Comparison of ENCODE assay signal across 12 cellular contexts in genomic region chr12:66242261-66242760, GRCh38. TPM values are rescaled to one million over a fixed set of nuclear protein-coding genes. Genes with fewer than 3 reads are reported as not detected.
DNase-seq lines count a peak whose midpoint lies in the region; ATAC-seq and TF ChIP-seq lines count a peak whose summit lies in the region.
"Had no signal": no experiment of that assay in that cellular context is flagged by ENCODE, and none has a peak within 500 bp of the region (broad histone marks: within the 10 kb centered on the region; RNA-seq: fewer than 3 reads in every experiment).

No MANE protein-coding gene starts in this region.

- peak overlapping the region; percentile 7 for H3K9ac ChIP-seq in skeletal muscle satellite cell (ENCODE audit: low read depth, low read length)

- H3K27ac Mint-ChIP-seq in glutamatergic neuron (ENCODE audit: unreplicated experiment), result peak overlapping the region; percentile 92

- no peaks in the 10 kb centered on the region for H3K27me3 ChIP-seq in skeletal muscle satellite cell (ENCODE audit: control insufficient read depth, insufficient read depth, low read length)
- H3K27me3 ChIP-seq: Peyer's patch had no signal

- H3K9me3 Mint-ChIP-seq in glutamatergic neuron (ENCODE audit: unreplicated experiment), result peaks cover 9% of the 10 kb centered on the region

- peak overlapping the region; percentile 47 for H3K4me2 ChIP-seq in skeletal muscle satellite cell (ENCODE audit: low read length)

- H3K4me3 Mint-ChIP-seq in glutamatergic neuron (ENCODE audit: unreplicated experiment), result peak overlapping the region; percentile 70

- H3K9me3 ChIP-seq in skeletal muscle satellite cell (replicated peaks; ENCODE audit: low read length), result no peaks in the 10 kb centered on the region
- H3K9me3 ChIP-seq: Peyer's patch had no signal

- H3K36me3 ChIP-seq in skeletal muscle satellite cell (ENCODE audit: insufficient read depth, low read length), result no peaks in the 10 kb centered on the region

- TF ChIP-seq CTCF in NB4 (IDR thresholded peaks at IDR 0.05; ENCODE audit: low read depth, low read length), result no peak
- no peak for TF ChIP-seq CTCF in glutamatergic neuron (IDR thresholded peaks at IDR 0.05; ENCODE audit: partially characterized antibody, unreplicated experiment)

- intact Hi-C loops in sciatic nerve (cut with DNase I), result no loop called here

- TF ChIP-seq POLR2A in NB4 (IDR thresholded peaks at IDR 0.05; ENCODE audit: extremely low read depth, insufficient read length), result no peak

- DNase-seq in CD1c-positive myeloid dendritic cell (ENCODE audit: extremely low spot score) (peak; percentile 60), NB4 (ENCODE audit: low read depth) (peak; percentile 66), glutamatergic neuron (peak; percentile 24), sciatic nerve (ENCODE audit: low spot score) (no peak), SHP77 (lab: John Stamatoyannopoulos, UW) (no peak)
- DNase-seq: NCI-H1417, NCI-H1930, Peyer's patch, Right ventricle myocardium superior had no signal

- peaks cover 21% of the 10 kb centered on the region for H3K4me1 ChIP-seq in skeletal muscle satellite cell (ENCODE audit: control insufficient read depth, insufficient read depth, low read length)
- H3K4me1 ChIP-seq: Peyer's patch had no signal

- H3K4me1 Mint-ChIP-seq in glutamatergic neuron (ENCODE audit: low read depth, unreplicated experiment), result peaks cover 57% of the 10 kb centered on the region

- ATAC-seq in HG02870 (IDR thresholded peaks at IDR 0.05; ENCODE audit: unreplicated experiment) (no peak), HG03095 (IDR thresholded peaks at IDR 0.05; ENCODE audit: unreplicated experiment) (no peak), sciatic nerve (no peak)

- peaks cover 8% of the 10 kb centered on the region for H3K27me3 Mint-ChIP-seq in glutamatergic neuron (ENCODE audit: unreplicated experiment)

- no peaks in the 10 kb centered on the region for H3K36me3 Mint-ChIP-seq in glutamatergic neuron (ENCODE audit: unreplicated experiment)

- H3K4me3 ChIP-seq in NB4 (ENCODE audit: low read depth, low read length) (peak overlapping the region; percentile 25), skeletal muscle satellite cell (ENCODE audit: low read length) (no peak overlapping the region)
- H3K4me3 ChIP-seq: Peyer's patch had no signal

RNA-seq across cellular contexts. Expression of gene IRAK3, which starts 53.3 kb away (rescaled TPM):
- total RNA-seq in glutamatergic neuron (ENCODE audit: unreplicated experiment) (3.9 TPM), sciatic nerve (19.3 TPM)
- total RNA-seq in skeletal muscle satellite cell (2012; rRNA removed), result 16.2 TPM in 2 replicates

RNA-seq across cellular contexts. Expression of gene HELB, which starts 60.0 kb away (rescaled TPM):
- 8.9 TPM for total RNA-seq in glutamatergic neuron (ENCODE audit: unreplicated experiment)
- 2.0 and 2.3 TPM in 2 replicates for total RNA-seq in skeletal muscle satellite cell (2012; rRNA removed)
- total RNA-seq in sciatic nerve, result 8.7 TPM

Comparison
In these comparisons a context has a peak if more than half of its experiments do, and no peak if none do; other contexts are left out.
1. DNase-seq: peak in CD1c-positive myeloid dendritic cell (single experiment), NB4 (single experiment) and glutamatergic neuron (single experiment); none in sciatic nerve (single experiment) and SHP77 (0 of 2).